In the genomic region with DNA sequence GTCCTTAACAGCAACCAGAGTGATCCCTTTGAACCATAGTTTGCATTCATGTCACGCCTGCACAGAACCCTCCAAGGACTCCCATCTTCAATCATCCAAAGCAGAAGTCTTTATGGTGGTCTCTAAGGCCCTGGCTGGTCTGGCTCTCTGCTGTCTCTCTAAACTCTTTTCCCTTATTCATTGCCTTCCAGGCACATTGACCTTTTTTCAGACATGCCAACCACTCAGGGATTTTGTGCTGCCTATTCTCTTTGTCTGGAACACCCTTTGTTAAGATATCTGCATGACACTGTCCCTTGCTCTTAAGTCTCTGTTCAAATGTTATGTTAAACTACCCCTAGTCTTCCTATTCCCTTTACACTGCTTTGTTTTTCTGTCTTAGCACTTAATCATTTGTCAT, we compare ENCODE assay signal across 26 cellular contexts. TPM values are rescaled to one million over a fixed set of nuclear protein-coding genes. Genes with fewer than 3 reads are reported as not detected.
DNase-seq lines count a peak whose midpoint lies in the region; ATAC-seq, FAIRE-seq and TF ChIP-seq lines count a peak whose summit lies in the region.
"Had no signal": no experiment of that assay in that cellular context is flagged by ENCODE, and none has a peak within 500 bp of the region (broad histone marks: within the 10 kb centered on the region; RNA-seq: fewer than 3 reads in every experiment).

No MANE protein-coding gene starts in this region.

- intact Hi-C loops in activated CD4-positive, alpha-beta T cell treated with anti-CD3 and anti-CD28 coated beads for 36 hours (cut with DNase I, micrococcal nuclease): no loop called here
- intact Hi-C loops in psoas muscle (cut with DNase I): no loop called here

- peak overlapping the region; percentile 27; the same call in 1 of the 2 replicates for H3K4me3 ChIP-seq in HUES48 (ENCODE audit: low read depth, low read length)
- no peak overlapping the region; a peak in 1 of 8 replicates for H3K4me3 ChIP-seq in H1 (ENCODE audit: extremely low read depth in 1 of 4, insufficient read depth in 2 of 4, low read depth in 3 of 4, low read length in 4 of 4)
- no peak overlapping the region for H3K4me3 ChIP-seq in psoas muscle
- H3K4me3 ChIP-seq: esophagus muscularis mucosa, Peyer's patch, SJCRH30, tibial nerve had no signal

- no peak overlapping the region; the same call in 1 of the 2 replicates for H2BK5ac ChIP-seq in H1 (ENCODE audit: low read depth, low read length)

- TF ChIP-seq EP300 in H1 (IDR thresholded peaks at IDR 0.05; ENCODE audit: borderline replicate concordance in 1 of 2, low read depth in 2 of 2, low read length in 2 of 2): no peak

- TF ChIP-seq CTCF in H1 (IDR thresholded peaks at IDR 0.05; ENCODE audit: control extremely low read depth in 1 of 3, insufficient read depth in 1 of 3, low read depth in 1 of 3, low read length in 3 of 3): no peak
- TF ChIP-seq CTCF in psoas muscle (IDR thresholded peaks at IDR 0.05): no peak

- CTCF ChIA-PET in activated CD4-positive, alpha-beta T cell treated with anti-CD3 and anti-CD28 coated beads for 36 hours (lab: Charles Lee): no interaction called here
- CTCF ChIA-PET in H1 (lab: Charles Lee; ENCODE audit: partially characterized antibody): no interaction called here

- peaks cover 2 to 3% of the 10 kb centered on the region in 2 experiments for H4K20me1 ChIP-seq in H1 (replicated peaks in 1 of 2; ENCODE audit: control insufficient read depth in 1 of 2, insufficient read depth in 2 of 2, low read length in 2 of 2)

- no peak overlapping the region for H3K56ac ChIP-seq in H1 (replicated peaks; ENCODE audit: insufficient read length, low read depth, low read length)

- H3K9me3 ChIP-seq in HUES48 (ENCODE audit: control insufficient read depth, insufficient read depth, low read length) (no peaks in the 10 kb centered on the region), H1 (ENCODE audit: insufficient read depth in 2 of 2, low read depth in 1 of 2, low read length in 1 of 2) (no peaks in the 10 kb centered on the region), psoas muscle (no peaks in the 10 kb centered on the region)
- H3K9me3 ChIP-seq: esophagus muscularis mucosa, Peyer's patch, SJCRH30, tibial nerve had no signal

- no peak for TF ChIP-seq POLR2A in H1 (IDR thresholded peaks at IDR 0.05; ENCODE audit: control extremely low read depth in 1 of 2, low read depth in 2 of 2, low read length in 2 of 2)

- no peaks in the 10 kb centered on the region for H3K27me3 Mint-ChIP-seq in activated CD4-positive, alpha-beta T cell treated with anti-CD3 and anti-CD28 coated beads for 36 hours
- H3K27me3 Mint-ChIP-seq in stimulated activated naive CD8-positive, alpha-beta T cell treated with anti-CD3 and anti-CD28 coated beads, Interleukin-15, amount 100 ng/mL, for 72 hours: no peaks in the 10 kb centered on the region
- H3K27me3 Mint-ChIP-seq: activated CD4-positive, alpha-beta T cell treated with anti-CD3 and anti-CD28 coated beads, Interleukin-2, amount 10 ng/mL, durations not matched to agents 24 days and 14 days; IgD-negative memory B cell had no signal

- H3K4me1 ChIP-seq in HUES48 (ENCODE audit: control insufficient read depth, insufficient read depth, low read length) (peaks cover 40% of the 10 kb centered on the region), H1 (replicated peaks in 1 of 4; ENCODE audit: control insufficient read depth in 3 of 4, insufficient read depth in 4 of 4, low read length in 3 of 4) (peaks cover 0 to 12% (median 11%) of the 10 kb centered on the region in 4 experiments; a peak in 5 of 7 replicates), psoas muscle (peaks cover 13% of the 10 kb centered on the region)
- H3K4me1 ChIP-seq: Peyer's patch, SJCRH30, tibial nerve had no signal

- H2AK5ac ChIP-seq in H1 (ENCODE audit: low read depth, low read length): peak overlapping the region; percentile 40; the same call in 1 of the 2 replicates

- peaks cover 85% of the 10 kb centered on the region for H3K36me3 ChIP-seq in HUES48 (ENCODE audit: control insufficient read depth, insufficient read depth, low read length)
- H3K36me3 ChIP-seq in H1 (ENCODE audit: control insufficient read depth in 2 of 4, insufficient read depth in 4 of 4, low read length in 3 of 4): peaks cover 10 to 66% (median 38%) of the 10 kb centered on the region in 4 experiments
- H3K36me3 ChIP-seq in psoas muscle (ENCODE audit: insufficient read depth in 1 of 2, low read depth in 1 of 2): peaks cover 6 to 94% of the 10 kb centered on the region in 2 donors

- H3K4me3 Mint-ChIP-seq in activated CD4-positive, alpha-beta T cell treated with anti-CD3 and anti-CD28 coated beads for 36 hours: no peak overlapping the region
- H3K4me3 Mint-ChIP-seq in stimulated activated naive CD8-positive, alpha-beta T cell treated with anti-CD3 and anti-CD28 coated beads, Interleukin-15, amount 100 ng/mL, for 72 hours: no peak overlapping the region
- H3K4me3 Mint-ChIP-seq: activated CD4-positive, alpha-beta T cell treated with anti-CD3 and anti-CD28 coated beads, Interleukin-2, amount 10 ng/mL, durations not matched to agents 24 days and 14 days; activated naive CD4-positive, alpha-beta T cell treated with anti-CD3 and anti-CD28 coated beads for 36 hours; IgD-negative memory B cell had no signal

- H2BK20ac ChIP-seq in H1 (ENCODE audit: low read length): peak overlapping the region; percentile 34; the same call in 1 of the 2 replicates

- no peak overlapping the region for H3K23ac ChIP-seq in H1 (ENCODE audit: insufficient read length)

- H3K9ac ChIP-seq in HUES48 (ENCODE audit: low read depth, low read length) (peak overlapping the region; percentile 31; the same call in 1 of the 2 replicates), H1 (replicated peaks in 1 of 4; ENCODE audit: extremely low read depth in 1 of 4, low read depth in 3 of 4, low read length in 3 of 4) (peak overlapping the region in 1 of 4 experiments; percentile 4; a peak in 1 of 7 replicates)

- no peak for TF ChIP-seq RAD21 in H1 (IDR thresholded peaks at IDR 0.05 in 1 of 2, conservative IDR thresholded peaks at IDR 0.05 in 1 of 2; ENCODE audit: low read depth in 2 of 2, low read length in 2 of 2)

- no peak overlapping the region for H4K5ac ChIP-seq in H1 (ENCODE audit: insufficient read length, low read depth, low read length)

- no peak overlapping the region for H2BK120ac ChIP-seq in H1 (replicated peaks; ENCODE audit: low read depth, low read length)

- no peak overlapping the region for H4K8ac ChIP-seq in H1 (ENCODE audit: extremely low read depth, insufficient read depth, low read length)

- H2BK15ac ChIP-seq in H1 (ENCODE audit: low read length): no peak overlapping the region

- peak overlapping the region in 1 of 2 experiments; percentile 63 for H3K4me2 ChIP-seq in H1 (ENCODE audit: insufficient read depth in 1 of 2, low read depth in 2 of 2, low read length in 2 of 2)

- peaks cover 48% of the 10 kb centered on the region for H3K36me3 Mint-ChIP-seq in activated CD4-positive, alpha-beta T cell treated with anti-CD3 and anti-CD28 coated beads for 36 hours (ENCODE audit: low read depth)

- H3K79me1 ChIP-seq in H1 (ENCODE audit: low read depth, low read length): no peaks in the 10 kb centered on the region

- POLR2A ChIA-PET in activated CD4-positive, alpha-beta T cell treated with anti-CD3 and anti-CD28 coated beads for 36 hours (lab: Charles Lee): no interaction called here
- POLR2A ChIA-PET in H1 (lab: Charles Lee; ENCODE audit: partially characterized antibody): interaction anchor here (2.2 kb wide), 1 partner anchor 11 kb away, joined by 5 read pairs; no protein-coding TSS in a partner anchor

- peak overlapping the region; percentile 68 for H3K27ac Mint-ChIP-seq in activated CD4-positive, alpha-beta T cell treated with anti-CD3 and anti-CD28 coated beads for 36 hours
- H3K27ac Mint-ChIP-seq in stimulated activated naive CD8-positive, alpha-beta T cell treated with anti-CD3 and anti-CD28 coated beads, Interleukin-15, amount 100 ng/mL, for 72 hours: no peak overlapping the region
- H3K27ac Mint-ChIP-seq: activated naive CD4-positive, alpha-beta T cell treated with anti-CD3 and anti-CD28 coated beads for 36 hours; IgD-negative memory B cell had no signal

- no peaks in the 10 kb centered on the region for H3K23me2 ChIP-seq in H1 (ENCODE audit: low read depth, low read length)

- H3K27me3 ChIP-seq in HUES48 (ENCODE audit: control insufficient read depth, insufficient read depth, low read length): no peaks in the 10 kb centered on the region
- no peaks in the 10 kb centered on the region for H3K27me3 ChIP-seq in H1 (replicated peaks in 1 of 4; ENCODE audit: control insufficient read depth in 3 of 4, extremely low read depth in 1 of 4, insufficient read depth in 3 of 4, low read length in 3 of 4)
- no peaks in the 10 kb centered on the region for H3K27me3 ChIP-seq in psoas muscle (ENCODE audit: insufficient read depth in 3 of 3, low read length in 2 of 3)
- H3K27me3 ChIP-seq: esophagus muscularis mucosa, Peyer's patch, SJCRH30, tibial nerve had no signal

- ATAC-seq in activated CD4-positive, alpha-beta T cell treated with anti-CD3 and anti-CD28 coated beads for 36 hours: no peak
- peak in 2 of 4 donors; percentile 28 to 30 for ATAC-seq in psoas muscle
- ATAC-seq in stimulated activated naive CD8-positive, alpha-beta T cell treated with anti-CD3 and anti-CD28 coated beads, Interleukin-15, amount 100 ng/mL, for 72 hours: no peak
- ATAC-seq: stimulated activated naive CD8-positive, alpha-beta T cell treated with anti-CD3 and anti-CD28 coated beads, Interleukin-15, Interleukin-2, amounts not matched to agents 100 U/mL and 50 U/mL, for 24 hours had no signal

- H3K4me1 Mint-ChIP-seq in activated CD4-positive, alpha-beta T cell treated with anti-CD3 and anti-CD28 coated beads for 36 hours: peaks cover 22% of the 10 kb centered on the region
- peaks cover 9% of the 10 kb centered on the region for H3K4me1 Mint-ChIP-seq in stimulated activated naive CD8-positive, alpha-beta T cell treated with anti-CD3 and anti-CD28 coated beads, Interleukin-15, amount 100 ng/mL, for 72 hours

- no peaks in the 10 kb centered on the region for H3K9me3 Mint-ChIP-seq in activated CD4-positive, alpha-beta T cell treated with anti-CD3 and anti-CD28 coated beads for 36 hours (ENCODE audit: low read depth)
- no peaks in the 10 kb centered on the region for H3K9me3 Mint-ChIP-seq in stimulated activated naive CD8-positive, alpha-beta T cell treated with anti-CD3 and anti-CD28 coated beads, Interleukin-15, amount 100 ng/mL, for 72 hours
- H3K9me3 Mint-ChIP-seq: activated CD4-positive, alpha-beta T cell treated with anti-CD3 and anti-CD28 coated beads, Interleukin-2, amount 10 ng/mL, durations not matched to agents 24 days and 14 days; activated naive CD4-positive, alpha-beta T cell treated with anti-CD3 and anti-CD28 coated beads for 36 hours; IgD-negative memory B cell had no signal

- no peak overlapping the region for H3K18ac ChIP-seq in H1 (ENCODE audit: extremely low read depth, low read length)

- no peak overlapping the region for H3K4ac ChIP-seq in H1 (replicated peaks; ENCODE audit: insufficient read length, low read depth, low read length)

- H2BK12ac ChIP-seq in H1 (ENCODE audit: low read depth, low read length): peak overlapping the region; percentile 22; the same call in 1 of the 2 replicates

- H3K27ac ChIP-seq in HUES48 (ENCODE audit: low read depth, low read length): peak overlapping the region; percentile 94
- H3K27ac ChIP-seq in H1 (ENCODE audit: low read depth, low read length): no peak overlapping the region
- H3K27ac ChIP-seq in psoas muscle: peak overlapping the region; percentile 41
- H3K27ac ChIP-seq: 22Rv1, esophagus muscularis mucosa, SJCRH30, tibial nerve had no signal

- WGBS in H1 (ENCODE audit: extremely low coverage in 1 of 2, insufficient coverage in 1 of 2, insufficient read length in 1 of 2, insufficient replicate concordance in 2 of 2, low coverage in 1 of 2, low lambda C conversion rate in 2 of 2, missing lambda C conversion rate in 1 of 2), 2 experiments: 83% methylated on average over 1 of the region's 1 CpG; no CpG with 5 or more reads in 1 of the 2 experiments
- WGBS in psoas muscle, 3 donors: 88 to 96% (median 95%) methylated on average over 1 of the region's 1 CpG

- peak; percentile 84 for FAIRE-seq in H1 (lab: Jason Lieb, UNC)

- no peak overlapping the region for H2AFZ ChIP-seq in H1 (ENCODE audit: low read length)

- H3K14ac ChIP-seq in H1 (ENCODE audit: insufficient read length): no peak overlapping the region

- no peaks in the 10 kb centered on the region for H3K79me2 ChIP-seq in H1 (ENCODE audit: control insufficient read depth in 1 of 2, insufficient read depth in 2 of 2, low read length in 2 of 2)

- DNase-seq in activated CD4-positive, alpha-beta T cell treated with anti-CD3 and anti-CD28 coated beads for 36 hours: no peak
- DNase-seq in activated CD4-positive, alpha-beta T cell treated with anti-CD3 and anti-CD28 coated beads, Interleukin-2, amount 50 U/mL, for 1 hour: no peak
- DNase-seq in H1 (ENCODE audit: low read depth in 1 of 2, low spot score in 2 of 2): no peak
- no peak for DNase-seq in psoas muscle
- DNase-seq in T-helper 2 cell: no peak
- DNase-seq in stimulated activated naive CD8-positive, alpha-beta T cell treated with anti-CD3 and anti-CD28 coated beads, Interleukin-15, amount 100 ng/mL, for 72 hours: no peak
- DNase-seq in stimulated activated CD4-positive, alpha-beta T cell treated with anti-CD3 and anti-CD28 coated beads, Interleukin-15, amount 100 ng/mL, for 24 hours: no peak
- DNase-seq: activated CD4-positive, alpha-beta T cell treated with anti-CD3 and anti-CD28 coated beads, Interleukin-2, amount 10 ng/mL, durations not matched to agents 24 days and 14 days; activated naive CD4-positive, alpha-beta T cell treated with anti-CD3 and anti-CD28 coated beads for 36 hours; aorta; cerebellar nuclear complex; DMS79; NCI-H1417 treated with DMSO at 0.1 percent for 48 hours; NK-92 treated with Interleukin-12 subunit alpha and Interleukin-12 subunit beta, amount 100 ng/mL, for 24 hours; Peyer's patch; SJCRH30; stimulated activated CD4-positive, alpha-beta T cell treated with anti-CD3 and anti-CD28 coated beads, Interleukin-4, amount 100 ng/mL, for 24 hours; stimulated activated naive CD8-positive, alpha-beta T cell treated with anti-CD3 and anti-CD28 coated beads, Interleukin-15, Interleukin-2, amounts not matched to agents 100 U/mL and 50 U/mL, for 24 hours; T-helper 1 cell had no signal

- no peak overlapping the region for H4K91ac ChIP-seq in H1 (replicated peaks; ENCODE audit: insufficient read length, low read length)

RNA-seq across cellular contexts. Expression of a gene that starts 21.8 kb away (rescaled TPM):
- total RNA-seq in activated CD4-positive, alpha-beta T cell treated with anti-CD3 and anti-CD28 coated beads for 36 hours: under 1 TPM; 0.60 to 0.62 TPM
- total RNA-seq in H1 (2021; fragmentation: NEBNext Ultra II Directional; extraction: Animal tissue kit (Norgen Biotek cat#: 25700)): 4.0 and 4.1 TPM in 2 replicates
- polyA plus RNA-seq in H1 (2011; rRNA removed): 2.8 and 3.7 TPM in 2 replicates
- polyA plus RNA-seq in H1 (2011; cell fraction: cytosol; rRNA removed): 3.4 TPM
- polyA plus RNA-seq in H1 (2011; cell fraction: nucleus; rRNA removed): 6.1 TPM
- polyA plus RNA-seq in H1 (2012, experiment 1 of 2): 1.8 to 3.5 TPM (median 2.6 TPM) in 4 replicates
- 1.3 TPM for polyA plus RNA-seq in H1 (2012, experiment 2 of 2)
- polyA plus RNA-seq in H1 (2013, experiment 1 of 2): 1.3 TPM
- 1.3 TPM for polyA plus RNA-seq in H1 (2013, experiment 2 of 2)
- 3.6 and 5.6 TPM in 2 replicates for polyA minus RNA-seq in H1 (2011; rRNA and poly(A)+ RNA removed)
- polyA minus RNA-seq in H1 (2011; cell fraction: cytosol; rRNA and poly(A)+ RNA removed): 2.4 TPM
- 6.8 TPM for polyA minus RNA-seq in H1 (2011; cell fraction: nucleus; rRNA and poly(A)+ RNA removed)
- 100 to 1,000 TPM in 2 of 4 donors, 10 to 100 TPM in 2; 87.2 to 151 (median 110) TPM for total RNA-seq in psoas muscle
- 10 to 100 TPM; 41.6 to 90.3 (median 72.6) TPM for polyA plus RNA-seq in psoas muscle

RNA-seq across cellular contexts. Expression of a gene that starts 31.2 kb away (rescaled TPM):
- 10 to 100 TPM; 50.8 to 59.2 TPM for total RNA-seq in activated CD4-positive, alpha-beta T cell treated with anti-CD3 and anti-CD28 coated beads for 36 hours
- 56.6 and 62.2 TPM in 2 replicates for total RNA-seq in H1 (2021; fragmentation: NEBNext Ultra II Directional; extraction: Animal tissue kit (Norgen Biotek cat#: 25700))
- 17.9 and 24.1 TPM in 2 replicates for polyA plus RNA-seq in H1 (2011; rRNA removed)
- polyA plus RNA-seq in H1 (2011; cell fraction: cytosol; rRNA removed): 45.9 TPM
- 47.4 TPM for polyA plus RNA-seq in H1 (2011; cell fraction: nucleus; rRNA removed)
- polyA plus RNA-seq in H1 (2012, experiment 1 of 2): 29.7 to 59.2 TPM (median 39.3 TPM) in 4 replicates
- 2.2 TPM for polyA plus RNA-seq in H1 (2012, experiment 2 of 2)
- polyA plus RNA-seq in H1 (2013, experiment 1 of 2): 63.1 TPM
- 51.1 TPM for polyA plus RNA-seq in H1 (2013, experiment 2 of 2)
- 36.1 and 45.4 TPM in 2 replicates for polyA minus RNA-seq in H1 (2011; rRNA and poly(A)+ RNA removed)
- 40.8 TPM for polyA minus RNA-seq in H1 (2011; cell fraction: cytosol; rRNA and poly(A)+ RNA removed)
- polyA minus RNA-seq in H1 (2011; cell fraction: nucleus; rRNA and poly(A)+ RNA removed): 130 TPM
- 10 to 100 TPM; 12.9 to 23.0 (median 17.6) TPM for total RNA-seq in psoas muscle
- 10 to 100 TPM in 2 of 3 donors, 1 to 10 TPM in 1; 9.0 to 14.1 (median 11.1) TPM for polyA plus RNA-seq in psoas muscle

RNA-seq across cellular contexts. Expression of a gene that starts 41.0 kb away (rescaled TPM):
- total RNA-seq in activated CD4-positive, alpha-beta T cell treated with anti-CD3 and anti-CD28 coated beads for 36 hours: 10 to 100 TPM; 42.0 to 54.5 TPM
- total RNA-seq in H1 (2021; fragmentation: NEBNext Ultra II Directional; extraction: Animal tissue kit (Norgen Biotek cat#: 25700)): 80.7 and 82.7 TPM in 2 replicates
- polyA plus RNA-seq in H1 (2011; rRNA removed) (32.1 and 61.2 TPM in 2 replicates), psoas muscle (10 to 100 TPM; 16.8 to 31.6 (median 20.1) TPM)
- polyA plus RNA-seq in H1 (2011; cell fraction: cytosol; rRNA removed): 73.3 TPM
- 21.5 TPM for polyA plus RNA-seq in H1 (2011; cell fraction: nucleus; rRNA removed)
- 82.1 to 130 TPM (median 92.2 TPM) in 4 replicates for polyA plus RNA-seq in H1 (2012, experiment 1 of 2)
- polyA plus RNA-seq in H1 (2012, experiment 2 of 2): 61.5 TPM
- 91.7 TPM for polyA plus RNA-seq in H1 (2013, experiment 1 of 2)
- 91.6 TPM for polyA plus RNA-seq in H1 (2013, experiment 2 of 2)
- polyA minus RNA-seq in H1 (2011; rRNA and poly(A)+ RNA removed): 24.6 and 29.3 TPM in 2 replicates
- 19.2 TPM for polyA minus RNA-seq in H1 (2011; cell fraction: cytosol; rRNA and poly(A)+ RNA removed)
- 24.3 TPM for polyA minus RNA-seq in H1 (2011; cell fraction: nucleus; rRNA and poly(A)+ RNA removed)
- total RNA-seq in psoas muscle: 10 to 100 TPM in 1 of 4 donors, 1 to 10 TPM in 3; 8.2 to 11.2 (median 9.5) TPM

RNA-seq across cellular contexts. Expression of a gene that starts 49.9 kb away (rescaled TPM):
- total RNA-seq in activated CD4-positive, alpha-beta T cell treated with anti-CD3 and anti-CD28 coated beads for 36 hours: 10 to 100 TPM; 34.2 to 42.5 TPM
- total RNA-seq in H1 (2021; fragmentation: NEBNext Ultra II Directional; extraction: Animal tissue kit (Norgen Biotek cat#: 25700)): 38.3 and 38.5 TPM in 2 replicates
- polyA plus RNA-seq in H1 (2011; rRNA removed) (19.8 and 23.4 TPM in 2 replicates), psoas muscle (10 to 100 TPM; 11.2 to 46.8 (median 15.5) TPM)
- polyA plus RNA-seq in H1 (2011; cell fraction: cytosol; rRNA removed): 25.6 TPM
- 22.7 TPM for polyA plus RNA-seq in H1 (2011; cell fraction: nucleus; rRNA removed)
- polyA plus RNA-seq in H1 (2012, experiment 1 of 2): 25.4 to 32.0 TPM (median 31.8 TPM) in 4 replicates
- 19.9 TPM for polyA plus RNA-seq in H1 (2012, experiment 2 of 2)
- polyA plus RNA-seq in H1 (2013, experiment 1 of 2): 30.9 TPM
- 32.7 TPM for polyA plus RNA-seq in H1 (2013, experiment 2 of 2)
- 20.6 and 29.3 TPM in 2 replicates for polyA minus RNA-seq in H1 (2011; rRNA and poly(A)+ RNA removed)
- polyA minus RNA-seq in H1 (2011; cell fraction: cytosol; rRNA and poly(A)+ RNA removed): 18.1 TPM
- polyA minus RNA-seq in H1 (2011; cell fraction: nucleus; rRNA and poly(A)+ RNA removed): 19.2 TPM
- total RNA-seq in psoas muscle: 10 to 100 TPM; 13.0 to 31.0 (median 15.5) TPM

RNA-seq across cellular contexts. Expression of a gene that starts 53.7 kb away (rescaled TPM):
- not detected for total RNA-seq in activated CD4-positive, alpha-beta T cell treated with anti-CD3 and anti-CD28 coated beads for 36 hours
- not detected in 2 replicates for total RNA-seq in H1 (2021; fragmentation: NEBNext Ultra II Directional; extraction: Animal tissue kit (Norgen Biotek cat#: 25700))
- 0.02 TPM in 1 of 2 replicates, not detected in the other for polyA plus RNA-seq in H1 (2011; rRNA removed)
- not detected for polyA plus RNA-seq in H1 (2011; cell fraction: cytosol; rRNA removed)
- polyA plus RNA-seq in H1 (2011; cell fraction: nucleus; rRNA removed): not detected
- polyA plus RNA-seq in H1 (2012, experiment 1 of 2): not detected in 4 replicates
- polyA plus RNA-seq in H1 (2012, experiment 2 of 2): not detected
- not detected for polyA plus RNA-seq in H1 (2013, experiment 1 of 2)
- not detected for polyA plus RNA-seq in H1 (2013, experiment 2 of 2)
- not detected in 2 replicates for polyA minus RNA-seq in H1 (2011; rRNA and poly(A)+ RNA removed)
- not detected for polyA minus RNA-seq in H1 (2011; cell fraction: cytosol; rRNA and poly(A)+ RNA removed)
- not detected for polyA minus RNA-seq in H1 (2011; cell fraction: nucleus; rRNA and poly(A)+ RNA removed)
- total RNA-seq in psoas muscle: 100 to 1,000 TPM; 241 to 923 (median 381) TPM
- 100 to 1,000 TPM; 306 to 822 (median 392) TPM for polyA plus RNA-seq in psoas muscle
- total RNA-seq: activated CD4-positive, alpha-beta T cell treated with anti-CD3 and anti-CD28 coated beads, Interleukin-2, amount 10 ng/mL, durations not matched to agents 24 days and 14 days; activated naive CD4-positive, alpha-beta T cell treated with anti-CD3 and anti-CD28 coated beads for 36 hours; aorta; mammary epithelial cell; NCI-H460; Peyer's patch had no signal
- polyA plus RNA-seq: IgD-negative memory B cell, mammary epithelial cell had no signal

Comparison
In these comparisons a context has a peak if more than half of its experiments do, and no peak if none do; other contexts are left out.
1. RNA of a gene that starts 21.8 kb away (total RNA-seq): 87.2 to 151 TPM in psoas muscle; 4.0 to 4.1 TPM in H1 and 0.60 to 0.62 TPM in activated CD4-positive, alpha-beta T cell treated with anti-CD3 and anti-CD28 coated beads for 36 hours; every median in the first group is over 10 times any median in the second.